Comparison of ENCODE assay signal across 1 cellular context in the genomic region with DNA sequence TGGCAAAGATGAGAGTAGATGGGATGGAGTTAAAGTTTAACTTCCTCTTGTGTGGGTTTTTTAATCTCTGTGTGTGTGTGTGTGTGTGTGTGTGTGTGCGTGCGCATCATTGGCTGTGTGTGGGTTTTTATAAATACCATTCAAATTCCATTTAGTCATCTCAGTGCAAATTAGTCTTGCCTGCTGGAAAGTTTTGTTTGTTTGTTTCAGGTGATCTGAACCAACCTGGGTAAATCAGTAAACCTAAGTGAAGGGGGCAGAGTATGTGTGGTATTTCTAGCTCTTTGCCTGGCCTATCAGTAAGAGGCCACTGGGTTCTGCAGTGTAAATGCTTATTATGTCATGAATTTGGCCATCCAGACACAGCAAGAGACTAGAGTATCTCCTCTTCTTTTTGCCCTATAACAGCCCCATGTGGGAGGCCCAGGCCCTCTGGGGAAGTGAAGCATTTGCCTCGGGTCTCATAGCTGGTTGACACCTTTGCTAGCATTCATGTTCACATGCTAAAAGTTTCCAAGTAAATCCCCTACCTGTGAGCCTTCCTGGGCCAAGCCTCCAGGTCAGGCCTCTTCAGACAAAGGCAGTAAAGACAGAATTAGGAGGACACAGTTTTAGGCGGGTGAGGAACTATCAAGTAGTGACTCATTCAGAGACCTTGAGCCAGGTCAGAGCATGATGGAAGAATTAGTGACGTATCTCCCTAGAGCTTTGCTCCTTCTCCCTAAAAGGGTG.
A peak's percentile ranks its signal among the peaks of the same experiment; 100 is the strongest.
TF ChIP-seq lines count a peak whose summit lies in the region.

No MANE protein-coding gene starts in this region.

TF ChIP-seq in HepG2, 621 proteins besides CTCF, POLR2A, EP300 and RAD21 (continues in another document):
- TF ChIP-seq ZNF788 (CRISPR knock-in tag; IDR thresholded peaks at IDR 0.05; ENCODE audit: borderline replicate concordance) = no peak
- TF ChIP-seq, protein P1, sequence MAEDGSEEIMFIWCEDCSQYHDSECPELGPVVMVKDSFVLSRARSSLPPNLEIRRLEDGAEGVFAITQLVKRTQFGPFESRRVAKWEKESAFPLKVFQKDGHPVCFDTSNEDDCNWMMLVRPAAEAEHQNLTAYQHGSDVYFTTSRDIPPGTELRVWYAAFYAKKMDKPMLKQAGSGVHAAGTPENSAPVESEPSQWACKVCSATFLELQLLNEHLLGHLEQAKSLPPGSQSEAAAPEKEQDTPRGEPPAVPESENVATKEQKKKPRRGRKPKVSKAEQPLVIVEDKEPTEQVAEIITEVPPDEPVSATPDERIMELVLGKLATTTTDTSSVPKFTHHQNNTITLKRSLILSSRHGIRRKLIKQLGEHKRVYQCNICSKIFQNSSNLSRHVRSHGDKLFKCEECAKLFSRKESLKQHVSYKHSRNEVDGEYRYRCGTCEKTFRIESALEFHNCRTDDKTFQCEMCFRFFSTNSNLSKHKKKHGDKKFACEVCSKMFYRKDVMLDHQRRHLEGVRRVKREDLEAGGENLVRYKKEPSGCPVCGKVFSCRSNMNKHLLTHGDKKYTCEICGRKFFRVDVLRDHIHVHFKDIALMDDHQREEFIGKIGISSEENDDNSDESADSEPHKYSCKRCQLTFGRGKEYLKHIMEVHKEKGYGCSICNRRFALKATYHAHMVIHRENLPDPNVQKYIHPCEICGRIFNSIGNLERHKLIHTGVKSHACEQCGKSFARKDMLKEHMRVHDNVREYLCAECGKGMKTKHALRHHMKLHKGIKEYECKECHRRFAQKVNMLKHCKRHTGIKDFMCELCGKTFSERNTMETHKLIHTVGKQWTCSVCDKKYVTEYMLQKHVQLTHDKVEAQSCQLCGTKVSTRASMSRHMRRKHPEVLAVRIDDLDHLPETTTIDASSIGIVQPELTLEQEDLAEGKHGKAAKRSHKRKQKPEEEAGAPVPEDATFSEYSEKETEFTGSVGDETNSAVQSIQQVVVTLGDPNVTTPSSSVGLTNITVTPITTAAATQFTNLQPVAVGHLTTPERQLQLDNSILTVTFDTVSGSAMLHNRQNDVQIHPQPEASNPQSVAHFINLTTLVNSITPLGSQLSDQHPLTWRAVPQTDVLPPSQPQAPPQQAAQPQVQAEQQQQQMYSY (CRISPR knock-in tag; IDR thresholded peaks at IDR 0.05) = no peak
- TF ChIP-seq, protein P2, sequence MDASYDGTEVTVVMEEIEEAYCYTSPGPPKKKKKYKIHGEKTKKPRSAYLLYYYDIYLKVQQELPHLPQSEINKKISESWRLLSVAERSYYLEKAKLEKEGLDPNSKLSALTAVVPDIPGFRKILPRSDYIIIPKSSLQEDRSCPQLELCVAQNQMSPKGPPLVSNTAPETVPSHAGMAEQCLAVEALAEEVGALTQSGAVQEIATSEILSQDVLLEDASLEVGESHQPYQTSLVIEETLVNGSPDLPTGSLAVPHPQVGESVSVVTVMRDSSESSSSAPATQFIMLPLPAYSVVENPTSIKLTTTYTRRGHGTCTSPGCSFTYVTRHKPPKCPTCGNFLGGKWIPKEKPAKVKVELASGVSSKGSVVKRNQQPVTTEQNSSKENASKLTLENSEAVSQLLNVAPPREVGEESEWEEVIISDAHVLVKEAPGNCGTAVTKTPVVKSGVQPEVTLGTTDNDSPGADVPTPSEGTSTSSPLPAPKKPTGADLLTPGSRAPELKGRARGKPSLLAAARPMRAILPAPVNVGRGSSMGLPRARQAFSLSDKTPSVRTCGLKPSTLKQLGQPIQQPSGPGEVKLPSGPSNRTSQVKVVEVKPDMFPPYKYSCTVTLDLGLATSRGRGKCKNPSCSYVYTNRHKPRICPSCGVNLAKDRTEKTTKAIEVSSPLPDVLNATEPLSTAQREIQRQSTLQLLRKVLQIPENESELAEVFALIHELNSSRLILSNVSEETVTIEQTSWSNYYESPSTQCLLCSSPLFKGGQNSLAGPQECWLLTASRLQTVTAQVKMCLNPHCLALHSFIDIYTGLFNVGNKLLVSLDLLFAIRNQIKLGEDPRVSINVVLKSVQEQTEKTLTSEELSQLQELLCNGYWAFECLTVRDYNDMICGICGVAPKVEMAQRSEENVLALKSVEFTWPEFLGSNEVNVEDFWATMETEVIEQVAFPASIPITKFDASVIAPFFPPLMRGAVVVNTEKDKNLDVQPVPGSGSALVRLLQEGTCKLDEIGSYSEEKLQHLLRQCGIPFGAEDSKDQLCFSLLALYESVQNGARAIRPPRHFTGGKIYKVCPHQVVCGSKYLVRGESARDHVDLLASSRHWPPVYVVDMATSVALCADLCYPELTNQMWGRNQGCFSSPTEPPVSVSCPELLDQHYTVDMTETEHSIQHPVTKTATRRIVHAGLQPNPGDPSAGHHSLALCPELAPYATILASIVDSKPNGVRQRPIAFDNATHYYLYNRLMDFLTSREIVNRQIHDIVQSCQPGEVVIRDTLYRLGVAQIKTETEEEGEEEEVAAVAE (CRISPR knock-in tag; IDR thresholded peaks at IDR 0.05; ENCODE audit: borderline replicate concordance) = no peak
- TF ChIP-seq SP5 (CRISPR knock-in tag; IDR thresholded peaks at IDR 0.05; ENCODE audit: borderline replicate concordance, low read depth) = no peak
- TF ChIP-seq THAP11 (CRISPR knock-in tag; IDR thresholded peaks at IDR 0.05) = peak; percentile 28; the same call in 1 of the 2 replicates
- TF ChIP-seq, protein P3, sequence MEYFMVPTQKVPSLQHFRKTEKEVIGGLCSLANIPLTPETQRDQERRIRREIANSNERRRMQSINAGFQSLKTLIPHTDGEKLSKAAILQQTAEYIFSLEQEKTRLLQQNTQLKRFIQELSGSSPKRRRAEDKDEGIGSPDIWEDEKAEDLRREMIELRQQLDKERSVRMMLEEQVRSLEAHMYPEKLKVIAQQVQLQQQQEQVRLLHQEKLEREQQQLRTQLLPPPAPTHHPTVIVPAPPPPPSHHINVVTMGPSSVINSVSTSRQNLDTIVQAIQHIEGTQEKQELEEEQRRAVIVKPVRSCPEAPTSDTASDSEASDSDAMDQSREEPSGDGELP (IDR thresholded peaks at IDR 0.05; ENCODE audit: borderline replicate concordance, low read depth) = peak; percentile 76
- peak; percentile 37; the same call in 1 of the 2 replicates for TF ChIP-seq FOSL2 (CRISPR knock-in tag; IDR thresholded peaks at IDR 0.05)
- no peak for TF ChIP-seq ZBTB7B (CRISPR knock-in tag; IDR thresholded peaks at IDR 0.05)
- TF ChIP-seq CHD4 (IDR thresholded peaks at IDR 0.05; ENCODE audit: borderline replicate concordance, low read length) = no peak
- TF ChIP-seq KLF16 (CRISPR knock-in tag; IDR thresholded peaks at IDR 0.05) = no peak
- no peak for TF ChIP-seq SOX6 (IDR thresholded peaks at IDR 0.05)
- TF ChIP-seq SOX6 (CRISPR knock-in tag; IDR thresholded peaks at IDR 0.05) = peak; percentile 59
- TF ChIP-seq ATF1 (CRISPR knock-in tag; IDR thresholded peaks at IDR 0.05) = 0 out of 2 replicates have a peak, but pooled peaks have one; percentile 42
- TF ChIP-seq, protein P4, sequence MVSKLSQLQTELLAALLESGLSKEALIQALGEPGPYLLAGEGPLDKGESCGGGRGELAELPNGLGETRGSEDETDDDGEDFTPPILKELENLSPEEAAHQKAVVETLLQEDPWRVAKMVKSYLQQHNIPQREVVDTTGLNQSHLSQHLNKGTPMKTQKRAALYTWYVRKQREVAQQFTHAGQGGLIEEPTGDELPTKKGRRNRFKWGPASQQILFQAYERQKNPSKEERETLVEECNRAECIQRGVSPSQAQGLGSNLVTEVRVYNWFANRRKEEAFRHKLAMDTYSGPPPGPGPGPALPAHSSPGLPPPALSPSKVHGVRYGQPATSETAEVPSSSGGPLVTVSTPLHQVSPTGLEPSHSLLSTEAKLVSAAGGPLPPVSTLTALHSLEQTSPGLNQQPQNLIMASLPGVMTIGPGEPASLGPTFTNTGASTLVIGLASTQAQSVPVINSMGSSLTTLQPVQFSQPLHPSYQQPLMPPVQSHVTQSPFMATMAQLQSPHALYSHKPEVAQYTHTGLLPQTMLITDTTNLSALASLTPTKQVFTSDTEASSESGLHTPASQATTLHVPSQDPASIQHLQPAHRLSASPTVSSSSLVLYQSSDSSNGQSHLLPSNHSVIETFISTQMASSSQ (IDR thresholded peaks at IDR 0.05; ENCODE audit: low read depth) = peak; percentile 88
- TF ChIP-seq, protein P4 (CRISPR knock-in tag; IDR thresholded peaks at IDR 0.05; ENCODE audit: borderline replicate concordance) = peak; percentile 92
- TF ChIP-seq ZNF292 (CRISPR knock-in tag; IDR thresholded peaks at IDR 0.05; ENCODE audit: borderline replicate concordance, low read depth) = no peak
- TF ChIP-seq, protein P5, sequence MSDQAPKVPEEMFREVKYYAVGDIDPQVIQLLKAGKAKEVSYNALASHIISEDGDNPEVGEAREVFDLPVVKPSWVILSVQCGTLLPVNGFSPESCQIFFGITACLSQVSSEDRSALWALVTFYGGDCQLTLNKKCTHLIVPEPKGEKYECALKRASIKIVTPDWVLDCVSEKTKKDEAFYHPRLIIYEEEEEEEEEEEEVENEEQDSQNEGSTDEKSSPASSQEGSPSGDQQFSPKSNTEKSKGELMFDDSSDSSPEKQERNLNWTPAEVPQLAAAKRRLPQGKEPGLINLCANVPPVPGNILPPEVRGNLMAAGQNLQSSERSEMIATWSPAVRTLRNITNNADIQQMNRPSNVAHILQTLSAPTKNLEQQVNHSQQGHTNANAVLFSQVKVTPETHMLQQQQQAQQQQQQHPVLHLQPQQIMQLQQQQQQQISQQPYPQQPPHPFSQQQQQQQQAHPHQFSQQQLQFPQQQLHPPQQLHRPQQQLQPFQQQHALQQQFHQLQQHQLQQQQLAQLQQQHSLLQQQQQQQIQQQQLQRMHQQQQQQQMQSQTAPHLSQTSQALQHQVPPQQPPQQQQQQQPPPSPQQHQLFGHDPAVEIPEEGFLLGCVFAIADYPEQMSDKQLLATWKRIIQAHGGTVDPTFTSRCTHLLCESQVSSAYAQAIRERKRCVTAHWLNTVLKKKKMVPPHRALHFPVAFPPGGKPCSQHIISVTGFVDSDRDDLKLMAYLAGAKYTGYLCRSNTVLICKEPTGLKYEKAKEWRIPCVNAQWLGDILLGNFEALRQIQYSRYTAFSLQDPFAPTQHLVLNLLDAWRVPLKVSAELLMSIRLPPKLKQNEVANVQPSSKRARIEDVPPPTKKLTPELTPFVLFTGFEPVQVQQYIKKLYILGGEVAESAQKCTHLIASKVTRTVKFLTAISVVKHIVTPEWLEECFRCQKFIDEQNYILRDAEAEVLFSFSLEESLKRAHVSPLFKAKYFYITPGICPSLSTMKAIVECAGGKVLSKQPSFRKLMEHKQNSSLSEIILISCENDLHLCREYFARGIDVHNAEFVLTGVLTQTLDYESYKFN (CRISPR knock-in tag; conservative IDR thresholded peaks at IDR 0.05) = peak; percentile 44; the same call in 1 of the 2 replicates
- TF ChIP-seq KAT8 (CRISPR knock-in tag; IDR thresholded peaks at IDR 0.05) = 0 out of 2 replicates have a peak, but pooled peaks have one; percentile 30
- TF ChIP-seq HNRNPUL1 (IDR thresholded peaks at IDR 0.05; ENCODE audit: low read depth, low read length) = peak; percentile 74; the same call in 1 of the 2 replicates
- no peak for TF ChIP-seq FOXA1 (IDR thresholded peaks at IDR 0.05)
- TF ChIP-seq FOXA1 (CRISPR knock-in tag; IDR thresholded peaks at IDR 0.05) = peak; percentile 28; the same call in 1 of the 2 replicates
- no peak for TF ChIP-seq NCOR1 (IDR thresholded peaks at IDR 0.05; ENCODE audit: borderline replicate concordance, low read length)
- TF ChIP-seq TEAD3 (CRISPR knock-in tag; optimal IDR thresholded peaks at IDR 0.05; ENCODE audit: borderline replicate concordance) = peak; percentile 82
- peak; percentile 22; the same call in 1 of the 2 replicates for TF ChIP-seq TARDBP (CRISPR knock-in tag; IDR thresholded peaks at IDR 0.05)
- no peak for TF ChIP-seq ARHGAP35 (CRISPR knock-in tag; IDR thresholded peaks at IDR 0.05; ENCODE audit: borderline replicate concordance)
- 0 out of 2 replicates have a peak, but pooled peaks have one; percentile 38 for TF ChIP-seq HMG20B (CRISPR knock-in tag; conservative IDR thresholded peaks at IDR 0.05)
- no peak for TF ChIP-seq CREB1 (IDR thresholded peaks at IDR 0.05)
- peak; percentile 66 for TF ChIP-seq CREB1 (CRISPR knock-in tag; IDR thresholded peaks at IDR 0.05)
- TF ChIP-seq, protein P6, sequence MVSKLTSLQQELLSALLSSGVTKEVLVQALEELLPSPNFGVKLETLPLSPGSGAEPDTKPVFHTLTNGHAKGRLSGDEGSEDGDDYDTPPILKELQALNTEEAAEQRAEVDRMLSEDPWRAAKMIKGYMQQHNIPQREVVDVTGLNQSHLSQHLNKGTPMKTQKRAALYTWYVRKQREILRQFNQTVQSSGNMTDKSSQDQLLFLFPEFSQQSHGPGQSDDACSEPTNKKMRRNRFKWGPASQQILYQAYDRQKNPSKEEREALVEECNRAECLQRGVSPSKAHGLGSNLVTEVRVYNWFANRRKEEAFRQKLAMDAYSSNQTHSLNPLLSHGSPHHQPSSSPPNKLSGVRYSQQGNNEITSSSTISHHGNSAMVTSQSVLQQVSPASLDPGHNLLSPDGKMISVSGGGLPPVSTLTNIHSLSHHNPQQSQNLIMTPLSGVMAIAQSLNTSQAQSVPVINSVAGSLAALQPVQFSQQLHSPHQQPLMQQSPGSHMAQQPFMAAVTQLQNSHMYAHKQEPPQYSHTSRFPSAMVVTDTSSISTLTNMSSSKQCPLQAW (CRISPR knock-in tag; IDR thresholded peaks at IDR 0.05) = peak; percentile 28; the same call in 1 of the 2 replicates
- TF ChIP-seq, protein P7, sequence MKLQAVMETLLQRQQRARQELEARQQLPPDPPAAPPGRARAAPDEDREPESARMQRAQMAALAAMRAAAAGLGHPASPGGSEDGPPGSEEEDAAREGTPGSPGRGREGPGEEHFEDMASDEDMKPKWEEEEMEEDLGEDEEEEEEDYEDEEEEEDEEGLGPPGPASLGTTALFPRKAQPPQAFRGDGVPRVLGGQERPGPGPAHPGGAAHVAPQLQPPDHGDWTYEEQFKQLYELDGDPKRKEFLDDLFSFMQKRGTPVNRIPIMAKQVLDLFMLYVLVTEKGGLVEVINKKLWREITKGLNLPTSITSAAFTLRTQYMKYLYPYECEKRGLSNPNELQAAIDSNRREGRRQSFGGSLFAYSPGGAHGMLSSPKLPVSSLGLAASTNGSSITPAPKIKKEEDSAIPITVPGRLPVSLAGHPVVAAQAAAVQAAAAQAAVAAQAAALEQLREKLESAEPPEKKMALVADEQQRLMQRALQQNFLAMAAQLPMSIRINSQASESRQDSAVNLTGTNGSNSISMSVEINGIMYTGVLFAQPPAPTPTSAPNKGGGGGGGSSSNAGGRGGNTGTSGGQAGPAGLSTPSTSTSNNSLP (IDR thresholded peaks at IDR 0.05; ENCODE audit: low read depth, low read length) = peak; percentile 99
- peak; percentile 53 for TF ChIP-seq ZEB1 (IDR thresholded peaks at IDR 0.05; ENCODE audit: insufficient replicate concordance, low read depth)
